ENCODE assay signal across 9 cellular contexts in genomic region chr20:62622877-62623487, GRCh38. TPM values are rescaled to one million over a fixed set of nuclear protein-coding genes. Genes with fewer than 3 reads are reported as not detected.
DNase-seq lines count a peak whose midpoint lies in the region; ATAC-seq, FAIRE-seq and TF ChIP-seq lines count a peak whose summit lies in the region.
"Had no signal": no experiment of that assay in that cellular context is flagged by ENCODE, and none has a peak within 500 bp of the region (broad histone marks: within the 10 kb centered on the region; RNA-seq: fewer than 3 reads in every experiment).

No MANE protein-coding gene starts in this region.

- peak overlapping the region; percentile 21 for H3K9ac ChIP-seq in HUES6 (ENCODE audit: low read length)
- H3K9ac ChIP-seq in subcutaneous abdominal adipose tissue (ENCODE audit: low read length in 5 of 5): peak overlapping the region in 4 of 5 donors; percentile 26 to 80 (median 58)

- no peak for DNase-seq in activated T-helper 2 cell treated with anti-CD3 and anti-CD28 coated beads, Interferon-gamma antibody, Interleukin-2, Interleukin-4, amounts not matched to agents 10 μg/mL and 5 μg/mL and 100 μg/mL, durations not matched to agents 14 hours and 24 hours and 36 hours (ENCODE audit: low spot score)
- no peak for DNase-seq in left colon
- DNase-seq in erythroblast (lab: John Stamatoyannopoulos, UW): no peak
- no peak for DNase-seq in frontal cortex (ENCODE audit: low spot score in 2 of 2)
- no peak for DNase-seq in SIG-M5 (lab: John Stamatoyannopoulos, UW)
- DNase-seq: NCI-H524 treated with DMSO at 0.1 percent for 48 hours had no signal

- peaks cover 28% of the 10 kb centered on the region for H3K4me1 ChIP-seq in HUES6 (ENCODE audit: control insufficient read depth, insufficient read depth, low read length)
- H3K4me1 ChIP-seq in subcutaneous abdominal adipose tissue (ENCODE audit: control insufficient read depth in 5 of 5, insufficient read depth in 5 of 5, low read length in 5 of 5): peaks cover 9 to 58% (median 36%) of the 10 kb centered on the region in 5 donors

- no peak for TF ChIP-seq POLR2A in erythroblast (IDR thresholded peaks at IDR 0.05; ENCODE audit: low read length)

- H3K27ac ChIP-seq in HUES6 (ENCODE audit: low read depth, low read length) (no peak overlapping the region; the same call in 1 of the 2 replicates), subcutaneous abdominal adipose tissue (ENCODE audit: low read depth, low read length) (peak overlapping the region; percentile 87)

- H3K27ac Mint-ChIP-seq in activated T-helper 2 cell treated with anti-CD3 and anti-CD28 coated beads, Interferon-gamma antibody, Interleukin-2, Interleukin-4, amounts not matched to agents 10 μg/mL and 5 μg/mL and 100 μg/mL, durations not matched to agents 14 hours and 24 hours and 36 hours: peak overlapping the region; percentile 99

- intact Hi-C loops in activated T-helper 2 cell treated with anti-CD3 and anti-CD28 coated beads, Interferon-gamma antibody, Interleukin-2, Interleukin-4, amounts not matched to agents 10 μg/mL and 5 μg/mL and 100 μg/mL, durations not matched to agents 14 hours and 24 hours and 36 hours (cut with micrococcal nuclease): loop anchor here (1.0 to 5.0 kb wide), 2 partner anchors 19 to 169 kb away; partner anchors contain the start of gene SLCO4A1
- intact Hi-C loops in left colon (cut with DNase I, micrococcal nuclease): no loop called here

- H3K4me3 Mint-ChIP-seq in activated T-helper 2 cell treated with anti-CD3 and anti-CD28 coated beads, Interferon-gamma antibody, Interleukin-2, Interleukin-4, amounts not matched to agents 10 μg/mL and 5 μg/mL and 100 μg/mL, durations not matched to agents 14 hours and 24 hours and 36 hours (ENCODE audit: low read depth): peak overlapping the region; percentile 70

- no peaks in the 10 kb centered on the region for H3K27me3 Mint-ChIP-seq in activated T-helper 2 cell treated with anti-CD3 and anti-CD28 coated beads, Interferon-gamma antibody, Interleukin-2, Interleukin-4, amounts not matched to agents 10 μg/mL and 5 μg/mL and 100 μg/mL, durations not matched to agents 14 hours and 24 hours and 36 hours (ENCODE audit: low read depth)

- no peak for FAIRE-seq in frontal cortex (lab: Jason Lieb, UNC)

- peak overlapping the region; percentile 30; the same call in 1 of the 2 replicates for H3K4me3 ChIP-seq in HUES6 (ENCODE audit: low read depth, low read length)
- peak overlapping the region in 4 of 5 donors; percentile 7 to 40 (median 28) for H3K4me3 ChIP-seq in subcutaneous abdominal adipose tissue (ENCODE audit: low read depth in 1 of 5, low read length in 5 of 5)

- H3K36me3 Mint-ChIP-seq in activated T-helper 2 cell treated with anti-CD3 and anti-CD28 coated beads, Interferon-gamma antibody, Interleukin-2, Interleukin-4, amounts not matched to agents 10 μg/mL and 5 μg/mL and 100 μg/mL, durations not matched to agents 14 hours and 24 hours and 36 hours (ENCODE audit: low read depth): no peaks in the 10 kb centered on the region

- H3K9me3 Mint-ChIP-seq in activated T-helper 2 cell treated with anti-CD3 and anti-CD28 coated beads, Interferon-gamma antibody, Interleukin-2, Interleukin-4, amounts not matched to agents 10 μg/mL and 5 μg/mL and 100 μg/mL, durations not matched to agents 14 hours and 24 hours and 36 hours: no peaks in the 10 kb centered on the region

- peaks cover 6% of the 10 kb centered on the region for H3K9me3 ChIP-seq in HUES6 (ENCODE audit: control insufficient read depth, insufficient read depth, low read depth, low read length)
- H3K9me3 ChIP-seq in subcutaneous abdominal adipose tissue (ENCODE audit: control insufficient read depth in 5 of 5, low read length in 5 of 5): no peaks in the 10 kb centered on the region

- ATAC-seq in left colon (peak; percentile 17), HG02623 (IDR thresholded peaks at IDR 0.05; ENCODE audit: unreplicated experiment) (no peak)

- H3K36me3 ChIP-seq in HUES6 (ENCODE audit: control insufficient read depth, insufficient read depth, low read length) (no peaks in the 10 kb centered on the region), subcutaneous abdominal adipose tissue (ENCODE audit: control insufficient read depth in 5 of 5, insufficient read depth in 5 of 5, low read length in 5 of 5) (no peaks in the 10 kb centered on the region)

- H3K4me1 Mint-ChIP-seq in activated T-helper 2 cell treated with anti-CD3 and anti-CD28 coated beads, Interferon-gamma antibody, Interleukin-2, Interleukin-4, amounts not matched to agents 10 μg/mL and 5 μg/mL and 100 μg/mL, durations not matched to agents 14 hours and 24 hours and 36 hours (ENCODE audit: low read depth): peaks cover 31% of the 10 kb centered on the region

- H3K27me3 ChIP-seq in HUES6 (ENCODE audit: control insufficient read depth, insufficient read depth, low read length) (no peaks in the 10 kb centered on the region; the same call in 1 of the 2 replicates), subcutaneous abdominal adipose tissue (ENCODE audit: control insufficient read depth in 5 of 5, insufficient read depth in 4 of 5, low read length in 5 of 5) (peaks cover 0 to 9% (median 3%) of the 10 kb centered on the region in 5 donors)

RNA-seq across cellular contexts. Expression of gene SLCO4A1, which starts 19.3 kb away (rescaled TPM):
- total RNA-seq in activated T-helper 2 cell treated with anti-CD3 and anti-CD28 coated beads, Interferon-gamma antibody, Interleukin-2, Interleukin-4, amounts not matched to agents 10 μg/mL and 5 μg/mL and 100 μg/mL, durations not matched to agents 14 hours and 24 hours and 36 hours: 59.2 and 61.1 TPM in 2 replicates
- total RNA-seq in left colon (10 to 100 TPM; 15.0 to 22.2 TPM), frontal cortex (1.6 TPM)
